In genomic region chr22:41522813-41523212, GRCh38 we compare ENCODE assay signal across 1 cellular context.
TF ChIP-seq lines count a peak whose summit lies in the region.

No MANE protein-coding gene starts in this region.

TF ChIP-seq in GM23338, 12 proteins besides CTCF, POLR2A, EP300 and RAD21:
- no peak for TF ChIP-seq ZNF462 (CRISPR knock-in tag; IDR thresholded peaks at IDR 0.05)
